1 cellular context compared by ENCODE assay signal in the genomic region with DNA sequence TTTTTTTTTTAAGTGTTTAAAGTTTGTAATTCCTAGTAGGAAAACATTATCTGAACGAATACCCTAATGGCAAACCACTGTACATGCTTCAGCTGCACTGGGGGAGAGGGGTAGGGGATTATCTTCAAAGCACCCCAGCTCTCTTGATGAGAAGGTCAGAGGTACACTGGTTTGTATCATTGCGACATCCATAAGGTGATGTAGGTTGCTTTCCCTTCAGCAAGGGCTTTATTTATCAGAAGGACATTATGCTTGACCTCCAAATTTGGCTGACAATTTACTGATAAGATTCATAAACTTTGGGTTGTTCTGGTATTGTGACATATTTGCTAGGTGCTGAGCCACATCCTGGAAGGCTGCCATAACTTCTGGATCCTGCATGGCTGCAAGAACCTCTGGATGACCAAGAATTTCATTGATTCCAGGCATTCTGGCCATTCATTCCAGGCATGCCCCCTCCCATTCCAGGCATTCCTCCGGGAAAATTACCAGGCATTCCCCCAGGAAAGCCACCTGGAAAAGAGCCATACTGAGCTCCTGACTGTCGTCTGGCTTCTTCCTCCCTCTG.
TF ChIP-seq lines count a peak whose summit lies in the region.

No MANE protein-coding gene starts in this region.

TF ChIP-seq in HepG2, 621 proteins besides CTCF, POLR2A, EP300 and RAD21 (continued from another document):
- TF ChIP-seq, protein P1, sequence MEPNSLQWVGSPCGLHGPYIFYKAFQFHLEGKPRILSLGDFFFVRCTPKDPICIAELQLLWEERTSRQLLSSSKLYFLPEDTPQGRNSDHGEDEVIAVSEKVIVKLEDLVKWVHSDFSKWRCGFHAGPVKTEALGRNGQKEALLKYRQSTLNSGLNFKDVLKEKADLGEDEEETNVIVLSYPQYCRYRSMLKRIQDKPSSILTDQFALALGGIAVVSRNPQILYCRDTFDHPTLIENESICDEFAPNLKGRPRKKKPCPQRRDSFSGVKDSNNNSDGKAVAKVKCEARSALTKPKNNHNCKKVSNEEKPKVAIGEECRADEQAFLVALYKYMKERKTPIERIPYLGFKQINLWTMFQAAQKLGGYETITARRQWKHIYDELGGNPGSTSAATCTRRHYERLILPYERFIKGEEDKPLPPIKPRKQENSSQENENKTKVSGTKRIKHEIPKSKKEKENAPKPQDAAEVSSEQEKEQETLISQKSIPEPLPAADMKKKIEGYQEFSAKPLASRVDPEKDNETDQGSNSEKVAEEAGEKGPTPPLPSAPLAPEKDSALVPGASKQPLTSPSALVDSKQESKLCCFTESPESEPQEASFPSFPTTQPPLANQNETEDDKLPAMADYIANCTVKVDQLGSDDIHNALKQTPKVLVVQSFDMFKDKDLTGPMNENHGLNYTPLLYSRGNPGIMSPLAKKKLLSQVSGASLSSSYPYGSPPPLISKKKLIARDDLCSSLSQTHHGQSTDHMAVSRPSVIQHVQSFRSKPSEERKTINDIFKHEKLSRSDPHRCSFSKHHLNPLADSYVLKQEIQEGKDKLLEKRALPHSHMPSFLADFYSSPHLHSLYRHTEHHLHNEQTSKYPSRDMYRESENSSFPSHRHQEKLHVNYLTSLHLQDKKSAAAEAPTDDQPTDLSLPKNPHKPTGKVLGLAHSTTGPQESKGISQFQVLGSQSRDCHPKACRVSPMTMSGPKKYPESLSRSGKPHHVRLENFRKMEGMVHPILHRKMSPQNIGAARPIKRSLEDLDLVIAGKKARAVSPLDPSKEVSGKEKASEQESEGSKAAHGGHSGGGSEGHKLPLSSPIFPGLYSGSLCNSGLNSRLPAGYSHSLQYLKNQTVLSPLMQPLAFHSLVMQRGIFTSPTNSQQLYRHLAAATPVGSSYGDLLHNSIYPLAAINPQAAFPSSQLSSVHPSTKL (CRISPR knock-in tag; IDR thresholded peaks at IDR 0.05) = peak; percentile 19; the same call in 1 of the 2 replicates
